8 cellular contexts compared by ENCODE assay signal in the genomic region with DNA sequence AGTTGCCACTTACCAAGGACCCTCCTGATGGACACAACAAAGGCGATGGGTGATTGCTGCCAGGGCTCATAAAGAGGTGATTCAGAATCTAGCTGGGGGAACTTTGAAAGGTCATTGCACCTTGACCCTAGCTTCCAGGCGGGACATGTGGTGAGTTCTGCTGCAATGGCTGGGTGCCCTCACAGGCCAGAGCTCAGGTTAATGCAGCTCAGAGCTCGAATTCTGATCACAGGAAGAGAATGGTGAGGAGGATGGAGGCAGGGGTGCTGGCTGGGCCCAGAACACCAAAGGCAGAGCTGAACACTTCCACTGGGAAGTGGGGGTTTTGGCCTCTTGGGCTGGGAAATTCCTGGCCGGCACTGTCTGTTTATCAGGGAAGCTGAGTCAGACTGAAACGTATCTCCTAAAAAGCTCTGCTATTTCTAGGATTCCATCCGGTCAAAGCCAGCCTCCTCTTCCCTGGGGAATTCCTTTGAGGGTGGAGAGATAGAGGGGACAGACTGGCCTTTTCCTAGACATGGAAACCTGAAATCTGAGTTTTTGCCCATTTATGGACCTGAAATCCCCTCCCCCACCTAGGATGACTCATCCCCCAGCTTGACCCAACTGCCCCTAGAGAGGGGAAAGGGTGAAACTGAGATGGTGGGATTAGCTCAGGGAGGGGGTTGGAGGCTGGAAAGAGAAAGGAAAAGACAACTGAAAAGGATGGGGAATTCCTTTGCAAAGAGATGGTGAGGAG. TPM values are rescaled to one million over a fixed set of nuclear protein-coding genes. Genes with fewer than 3 reads are reported as not detected.
DNase-seq lines count a peak whose midpoint lies in the region; FAIRE-seq and TF ChIP-seq lines count a peak whose summit lies in the region.

No MANE protein-coding gene starts in this region.

- peak overlapping the region; percentile 24 for H4K8ac ChIP-seq in H9 (replicated peaks; ENCODE audit: insufficient read length, low read depth, low read length)

- H2BK12ac ChIP-seq in H9 (ENCODE audit: insufficient read length, low read depth, low read length) = peak overlapping the region; percentile 59

- H2BK5ac ChIP-seq in H9 (ENCODE audit: insufficient read length, low read length) = peak overlapping the region; percentile 64

- H3K36me3 ChIP-seq in adipocyte (ENCODE audit: control insufficient read depth, insufficient read depth, low read length, severe bottlenecking) (no peaks in the 10 kb centered on the region), iPS DF 6.9 (ENCODE audit: control insufficient read depth, insufficient read depth, low read length) (no peaks in the 10 kb centered on the region), small intestine (ENCODE audit: control insufficient read depth in 2 of 2, insufficient read depth in 2 of 2, low read length in 2 of 2) (no peaks in the 10 kb centered on the region)

- H2AK5ac ChIP-seq in H9 (ENCODE audit: insufficient read length, low read length) = peak overlapping the region; percentile 38

- H4K20me1 ChIP-seq in H9 (ENCODE audit: control insufficient read depth, insufficient read depth, insufficient read length) = no peaks in the 10 kb centered on the region

- H2BK20ac ChIP-seq in H9 (ENCODE audit: low read depth, low read length, poor library complexity, severe bottlenecking) = no peak overlapping the region

- H3K9ac ChIP-seq in H9 (ENCODE audit: extremely low read depth, insufficient read length, low read length) (peak overlapping the region; percentile 50), adipocyte (ENCODE audit: low read length) (peak overlapping the region; percentile 70)

- no peak overlapping the region for H3K23ac ChIP-seq in H9 (ENCODE audit: insufficient read length, low read depth, low read length)

- no peaks in the 10 kb centered on the region for H3K79me2 ChIP-seq in H9 (ENCODE audit: insufficient read depth, low read length)

- H3K23me2 ChIP-seq in H9 (ENCODE audit: insufficient read length, low read depth, low read length, poor library complexity, severe bottlenecking) = no peaks in the 10 kb centered on the region

- peak overlapping the region; percentile 4 to 54; a peak in 4 of 5 replicates for H3K4me3 Mint-ChIP-seq in H9

- no peaks in the 10 kb centered on the region for H3K27me3 Mint-ChIP-seq in H9 (ENCODE audit: low read depth)

- H3K27ac Mint-ChIP-seq in H9 = peak overlapping the region; percentile 96 to 100 (median 97)

- H3K4ac ChIP-seq in H9 (ENCODE audit: low read depth, low read length) = peak overlapping the region; percentile 88

- no peak overlapping the region for H2AFZ ChIP-seq in H9 (ENCODE audit: low read length)

- WGBS in H9 (ENCODE audit: extremely low coverage, insufficient read length, low lambda C conversion rate) = no CpG with 5 or more reads among the region's 6 CpGs
- WGBS in iPS DF 6.9 (ENCODE audit: insufficient coverage, insufficient read length) = no CpG with 5 or more reads among the region's 6 CpGs
- 15 to 46% (median 39%) methylated on average over 6 of the region's 6 CpGs for WGBS in small intestine, 3 donors

- H3K4me1 ChIP-seq in H9 (ENCODE audit: insufficient read depth, low read length) (peaks cover 20% of the 10 kb centered on the region), adipocyte (ENCODE audit: control insufficient read depth, insufficient read depth, low read length) (peaks cover 38% of the 10 kb centered on the region), iPS DF 6.9 (ENCODE audit: control insufficient read depth, insufficient read depth, low read length) (peaks cover 19% of the 10 kb centered on the region), small intestine (ENCODE audit: control insufficient read depth in 2 of 2, insufficient read depth in 1 of 2, low read depth in 1 of 2, low read length in 1 of 2) (peaks cover 8 to 9% of the 10 kb centered on the region in 2 donors)

- H3K14ac ChIP-seq in H9 (ENCODE audit: insufficient read depth, low read length) = peak overlapping the region; percentile 93

- no peaks in the 10 kb centered on the region for H3K79me1 ChIP-seq in H9 (ENCODE audit: insufficient read depth, low read depth, low read length, poor library complexity, severe bottlenecking)

- H3K4me3 ChIP-seq in adipocyte (ENCODE audit: low read length) = no peak overlapping the region
- no peak overlapping the region for H3K4me3 ChIP-seq in iPS DF 6.9 (ENCODE audit: low read length)
- H3K4me3 ChIP-seq in small intestine (ENCODE audit: low read depth in 1 of 2, low read length in 2 of 2) = no peak overlapping the region

- H3K27me3 ChIP-seq in H9 (ENCODE audit: insufficient read depth, low read length) (no peaks in the 10 kb centered on the region), adipocyte (replicated peaks; ENCODE audit: control insufficient read depth, insufficient read depth, low read length) (no peaks in the 10 kb centered on the region), iPS DF 6.9 (ENCODE audit: control insufficient read depth, insufficient read depth, low read length) (no peaks in the 10 kb centered on the region), small intestine (ENCODE audit: control insufficient read depth in 2 of 2, insufficient read depth in 2 of 2, low read length in 2 of 2) (no peaks in the 10 kb centered on the region)

- H3K36me3 Mint-ChIP-seq in H9 (ENCODE audit: insufficient read depth in 1 of 3, low read depth in 3 of 3) = no peaks in the 10 kb centered on the region; a peak in 1 of 7 replicates

- peak overlapping the region; percentile 55 for H3T11ph ChIP-seq in H9 (ENCODE audit: low read length)

- no peak overlapping the region for H2BK15ac ChIP-seq in H9 (ENCODE audit: low read depth, low read length)

- peak overlapping the region; percentile 96 for H3K27ac ChIP-seq in H9 (ENCODE audit: insufficient read length, low read depth, low read length)
- H3K27ac ChIP-seq in iPS DF 6.9 (ENCODE audit: low read length) = peak overlapping the region; percentile 52
- H3K27ac ChIP-seq in small intestine (ENCODE audit: low read depth in 1 of 2, low read length in 1 of 2) = peak overlapping the region; percentile 70 to 71

- H3K9me3 ChIP-seq in H9 (ENCODE audit: control insufficient read depth, low read depth, low read length) (no peaks in the 10 kb centered on the region), adipocyte (ENCODE audit: control insufficient read depth, low read length) (no peaks in the 10 kb centered on the region), iPS DF 6.9 (ENCODE audit: control insufficient read depth, insufficient read depth, low read length) (no peaks in the 10 kb centered on the region), small intestine (ENCODE audit: control insufficient read depth, low read depth) (no peaks in the 10 kb centered on the region)

- peak overlapping the region; percentile 88 for H4K5ac ChIP-seq in H9 (ENCODE audit: insufficient read length, low read depth, low read length)

- H2BK120ac ChIP-seq in H9 (ENCODE audit: low read depth, low read length, poor library complexity, severe bottlenecking) = peak overlapping the region; percentile 71

- DNase-seq in H9 (peak; percentile 69), adipocyte (ENCODE audit: low read depth) (peak; percentile 74), iPS DF 6.9 (ENCODE audit: low read depth, low spot score) (peak; percentile 66), small intestine (peak; percentile 77), NCI-H2171 (lab: John Stamatoyannopoulos, UW) (no peak), NOMO-1 (lab: John Stamatoyannopoulos, UW; ENCODE audit: unreplicated experiment in 2 of 2) (no peak), T-helper 1 cell (no peak)
- DNase-seq in activated naive CD4-positive, alpha-beta T cell treated with Interleukin-2 at 50 U/mL for 16 hours = no peak

- peak overlapping the region; percentile 26 for H3K56ac ChIP-seq in H9 (ENCODE audit: insufficient read length, low read depth, low read length)

- no peak for FAIRE-seq in small intestine (lab: Jason Lieb, UNC)

- no peaks in the 10 kb centered on the region for H3K9me3 Mint-ChIP-seq in H9

- H3K4me1 Mint-ChIP-seq in H9 = peaks cover 51 to 59% of the 10 kb centered on the region in 2 experiments

- H4K91ac ChIP-seq in H9 (ENCODE audit: insufficient read length, low read depth, low read length) = peak overlapping the region; percentile 87

- no peak for TF ChIP-seq CTCF in H9 (conservative IDR thresholded peaks at IDR 0.05)

- peak overlapping the region; percentile 92 for H3K18ac ChIP-seq in H9 (ENCODE audit: insufficient read length, low read depth, low read length)

- H3K4me2 ChIP-seq in H9 (ENCODE audit: insufficient read depth, insufficient read length, low read length) = peak overlapping the region; percentile 9

RNA-seq across cellular contexts. Expression of a gene that starts 27.2 kb away (rescaled TPM):
- 15.4 and 15.5 TPM in 2 replicates for total RNA-seq in H9 (2021)
- polyA plus RNA-seq in small intestine = 10 to 100 TPM in 1 of 3 donors, 1 to 10 TPM in 2; 8.5 to 16.2 (median 8.9) TPM

Comparison
In these comparisons a context has a peak if more than half of its experiments do, and no peak if none do; other contexts are left out.
1. DNase-seq: peak in H9 (single experiment), adipocyte (single experiment), iPS DF 6.9 (single experiment) and small intestine (single experiment); none in NCI-H2171 (single experiment), NOMO-1 (0 of 2), activated naive CD4-positive, alpha-beta T cell treated with Interleukin-2 at 50 U/mL for 16 hours (single experiment) and T-helper 1 cell (0 of 5).
2. Peak in every context shown above with its lines, with median percentiles within 50 percentile points of each other: H3K27ac ChIP-seq.